22 cellular contexts compared by ENCODE assay signal in the genomic region with DNA sequence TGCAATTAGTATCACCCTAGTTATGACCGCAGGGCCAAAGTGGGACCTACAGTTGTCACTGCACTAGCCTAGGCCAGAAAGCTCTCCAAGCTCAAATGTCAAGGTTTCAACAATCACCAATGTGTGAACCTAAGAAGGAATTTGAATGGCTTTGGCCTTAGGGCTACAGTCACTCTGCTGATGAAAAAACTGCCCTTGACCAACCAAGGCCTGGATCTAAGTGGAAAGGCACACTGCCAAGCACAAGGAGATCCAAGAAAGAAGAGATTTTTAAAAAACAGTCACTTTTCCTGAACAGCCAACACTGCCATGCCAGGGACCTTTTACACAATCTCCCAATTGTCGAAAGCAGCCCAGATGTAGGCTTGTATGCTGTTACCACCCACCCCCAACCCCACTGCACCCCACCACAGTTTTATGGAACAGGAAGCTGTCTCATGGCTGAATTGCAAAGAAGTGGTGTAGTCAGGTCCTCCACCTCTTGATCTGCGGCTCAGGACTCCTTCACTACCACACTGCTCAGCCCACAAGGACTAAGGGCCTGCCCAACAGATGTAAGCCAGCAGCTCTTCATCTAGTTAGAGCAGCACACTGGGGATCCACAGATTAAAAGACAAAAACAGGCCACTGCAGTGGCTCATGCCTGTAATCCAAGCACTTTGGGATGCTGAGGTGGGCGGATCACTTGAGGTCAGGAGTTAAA.
DNase-seq lines count a peak whose midpoint lies in the region; ATAC-seq and TF ChIP-seq lines count a peak whose summit lies in the region.
"Had no signal": no experiment of that assay in that cellular context is flagged by ENCODE, and none has a peak within 500 bp of the region (broad histone marks: within the 10 kb centered on the region; RNA-seq: fewer than 3 reads in every experiment).

No MANE protein-coding gene starts in this region.

- H3K4me1 ChIP-seq in Loucy (ENCODE audit: insufficient read depth, low read length, poor library complexity, severe bottlenecking) = peaks cover 23% of the 10 kb centered on the region
- H3K4me1 ChIP-seq: HAP-1 had no signal

- H3K36me3 ChIP-seq in Loucy (ENCODE audit: insufficient read depth, low read length) = no peaks in the 10 kb centered on the region
- H3K36me3 ChIP-seq: HAP-1 had no signal

- ATAC-seq in HG03045 (IDR thresholded peaks at IDR 0.05; ENCODE audit: unreplicated experiment) = no peak
- ATAC-seq: GM12878, Right ventricle myocardium inferior had no signal

- H3K9me2 ChIP-seq in Loucy (replicated peaks; ENCODE audit: low read depth, low read length) = no peaks in the 10 kb centered on the region

- TF ChIP-seq CTCF in AG10803 (conservative IDR thresholded peaks at IDR 0.05; ENCODE audit: low read length) = no peak
- TF ChIP-seq CTCF in Loucy (conservative IDR thresholded peaks at IDR 0.05; ENCODE audit: low read length) = no peak

- CTCF ChIA-PET in activated naive CD4-positive, alpha-beta T cell treated with anti-CD3 and anti-CD28 coated beads, Interleukin-2, amount 10 ng/mL, durations not matched to agents 7 days and 5 days (lab: Charles Lee) = no interaction called here

- no peak overlapping the region for H3K27ac Mint-ChIP-seq in activated naive CD4-positive, alpha-beta T cell treated with anti-CD3 and anti-CD28 coated beads, Interleukin-2, amount 10 ng/mL, durations not matched to agents 7 days and 5 days
- H3K27ac Mint-ChIP-seq: B cell; CD4-positive, CD25-positive, alpha-beta regulatory T cell had no signal

- no peaks in the 10 kb centered on the region for H3K27me3 ChIP-seq in Loucy (ENCODE audit: insufficient read depth, low read length, poor library complexity, severe bottlenecking)

- DNase-seq in NCI-H82 (lab: John Stamatoyannopoulos, UW) (peak; percentile 12), NCI-H82 treated with DMSO at 0.1 percent for 48 hours (lab: John Stamatoyannopoulos, UW; ENCODE audit: unreplicated experiment) (no peak), AG10803 (ENCODE audit: low read depth) (peak; percentile 19), fibroblast of gingiva (ENCODE audit: low read depth) (peak; percentile 10), germinal center (ENCODE audit: low spot score) (no peak)
- DNase-seq in activated naive CD4-positive, alpha-beta T cell treated with anti-CD3 and anti-CD28 coated beads, Interleukin-2, amount 10 ng/mL, durations not matched to agents 7 days and 5 days = no peak
- DNase-seq: CD4-positive, CD25-positive, alpha-beta regulatory T cell; COR-L47; DMS 273 treated with DMSO at 0.1 percent for 48 hours; EL; IMR-90; Karpas-422; NCI-H1092 treated with DMSO at 0.1 percent for 48 hours; NCI-H146; NCI-H2029 treated with DMSO at 0.1 percent for 48 hours; NCI-H2171 had no signal

- peaks cover 5% of the 10 kb centered on the region for H3K36me3 Mint-ChIP-seq in activated naive CD4-positive, alpha-beta T cell treated with anti-CD3 and anti-CD28 coated beads, Interleukin-2, amount 10 ng/mL, durations not matched to agents 7 days and 5 days
- H3K36me3 Mint-ChIP-seq: CD4-positive, CD25-positive, alpha-beta regulatory T cell had no signal

- H3F3A ChIP-seq in Loucy (ENCODE audit: low read depth) = no peaks in the 10 kb centered on the region

- peak overlapping the region; percentile 23 for H3K4me2 ChIP-seq in Loucy (ENCODE audit: low read depth, low read length, poor library complexity, severe bottlenecking)

- no peaks in the 10 kb centered on the region for H3K9me3 ChIP-seq in Loucy (ENCODE audit: insufficient read depth, low read depth, low read length)
- H3K9me3 ChIP-seq: HAP-1 had no signal

- H3K9me3 Mint-ChIP-seq in activated naive CD4-positive, alpha-beta T cell treated with anti-CD3 and anti-CD28 coated beads, Interleukin-2, amount 10 ng/mL, durations not matched to agents 7 days and 5 days = peaks cover 2% of the 10 kb centered on the region

- H3K4me1 Mint-ChIP-seq in activated naive CD4-positive, alpha-beta T cell treated with anti-CD3 and anti-CD28 coated beads, Interleukin-2, amount 10 ng/mL, durations not matched to agents 7 days and 5 days = peaks cover 27% of the 10 kb centered on the region

- H3K79me2 ChIP-seq in Loucy (ENCODE audit: insufficient read depth, low read length) = peaks cover 19% of the 10 kb centered on the region; the same call in 1 of the 2 replicates

- H4K20me1 ChIP-seq in Loucy (ENCODE audit: insufficient read depth, low read length, poor library complexity, severe bottlenecking) = peaks cover 4% of the 10 kb centered on the region

- H3K9ac ChIP-seq in Loucy (ENCODE audit: low read depth, low read length, poor library complexity, severe bottlenecking) = no peak overlapping the region

- no peak overlapping the region for H2AFZ ChIP-seq in Loucy (ENCODE audit: low read length)

- H3K27me3 Mint-ChIP-seq in activated naive CD4-positive, alpha-beta T cell treated with anti-CD3 and anti-CD28 coated beads, Interleukin-2, amount 10 ng/mL, durations not matched to agents 7 days and 5 days = no peaks in the 10 kb centered on the region
- H3K27me3 Mint-ChIP-seq: B cell; CD4-positive, CD25-positive, alpha-beta regulatory T cell had no signal

- H3K4me3 ChIP-seq in AG10803 (ENCODE audit: low read length) = no peak overlapping the region
- H3K4me3 ChIP-seq in Loucy (ENCODE audit: low read length, poor library complexity, severe bottlenecking) = no peak overlapping the region
- H3K4me3 ChIP-seq: GM12878, HAP-1 had no signal

- H3K4me3 Mint-ChIP-seq in activated naive CD4-positive, alpha-beta T cell treated with anti-CD3 and anti-CD28 coated beads, Interleukin-2, amount 10 ng/mL, durations not matched to agents 7 days and 5 days = no peak overlapping the region
- H3K4me3 Mint-ChIP-seq: B cell; CD4-positive, CD25-positive, alpha-beta regulatory T cell had no signal

Comparison
In these comparisons a context has a peak if more than half of its experiments do, and no peak if none do; other contexts are left out.
1. DNase-seq: peak in NCI-H82 (single experiment), AG10803 (single experiment) and fibroblast of gingiva (single experiment); none in NCI-H82 treated with DMSO at 0.1 percent for 48 hours (single experiment), germinal center (single experiment) and activated naive CD4-positive, alpha-beta T cell treated with anti-CD3 and anti-CD28 coated beads, Interleukin-2, amount 10 ng/mL, durations not matched to agents 7 days and 5 days (single experiment).